In genomic region chr7:596071-596818, GRCh38 we compare ENCODE assay signal across 17 cellular contexts.
A peak's percentile ranks its signal among the peaks of the same experiment; 100 is the strongest.
DNase-seq lines count a peak whose midpoint lies in the region; ATAC-seq and TF ChIP-seq lines count a peak whose summit lies in the region.
"Had no signal": no experiment of that assay in that cellular context is flagged by ENCODE, and none has a peak within 500 bp of the region (broad histone marks: within the 10 kb centered on the region; RNA-seq: fewer than 3 reads in every experiment).

No MANE protein-coding gene starts in this region.

- H3K9me3 ChIP-seq in BLaER1 treated with 17β-estradiol and CSF1 and Interleukin-3, amounts not matched to agents 10 nM and 100 nM (replicated peaks in 1 of 11) = peaks cover 8 to 16% (median 11%) of the 10 kb centered on the region in 11 experiments; a peak in 21 of 22 replicates
- H3K9me3 ChIP-seq in neuronal stem cell (replicated peaks in 1 of 2; ENCODE audit: control insufficient read depth in 2 of 2, insufficient read depth in 1 of 2, low read depth in 1 of 2, low read length in 2 of 2) = no peaks in the 10 kb centered on the region

- no peak overlapping the region for H4K91ac ChIP-seq in neuronal stem cell (ENCODE audit: low read depth, low read length, poor library complexity)

- intact Hi-C loops in dorsolateral prefrontal cortex (cut with DNase I) = loop anchor here in 1 of 2 donors (5.0 kb wide), 1 partner anchor 259 kb away; no protein-coding TSS in a partner anchor

- no peak overlapping the region for H3K4ac ChIP-seq in neuronal stem cell (ENCODE audit: low read length)

- in situ Hi-C loops in ACHN (cut with HindIII; ENCODE audit: low pct_ligation_motif_present, low pct_unique_long_range_greater_than_20kb, low sequenced_read_pairs) = no loop called here

- peaks cover 36% of the 10 kb centered on the region for H3K4me1 Mint-ChIP-seq in activated naive CD4-positive, alpha-beta T cell treated with anti-CD3 and anti-CD28 coated beads, Interleukin-2, amount 50 U/mL, for 24 hours

- H3K14ac ChIP-seq in neuronal stem cell (ENCODE audit: low read length) = peak overlapping the region; percentile 31

- 0 out of 20 replicates have a peak overlapping the region, but pooled peaks of 1 of the 10 experiments have one; percentile 3 for H3K4me3 ChIP-seq in BLaER1 treated with 17β-estradiol and CSF1 and Interleukin-3, amounts not matched to agents 10 nM and 100 nM
- H3K4me3 ChIP-seq in dorsolateral prefrontal cortex = peak overlapping the region in 2 of 59 donors; percentile 0 to 15
- H3K4me3 ChIP-seq in neuronal stem cell (ENCODE audit: low read length in 2 of 2) = no peak overlapping the region

- H3K23ac ChIP-seq in neuronal stem cell (ENCODE audit: low read depth, low read length, poor library complexity) = no peak overlapping the region

- H2BK5ac ChIP-seq in neuronal stem cell (ENCODE audit: low read length) = peak overlapping the region; percentile 19

- ATAC-seq in foreskin keratinocyte = no peak

- peaks cover 1% of the 10 kb centered on the region for H3K79me1 ChIP-seq in neuronal stem cell (ENCODE audit: low read depth, low read length)

- no peak overlapping the region for H2AK5ac ChIP-seq in neuronal stem cell (ENCODE audit: low read depth, low read length)

- no peaks in the 10 kb centered on the region for H3K27me3 Mint-ChIP-seq in activated naive CD4-positive, alpha-beta T cell treated with anti-CD3 and anti-CD28 coated beads, Interleukin-2, amount 50 U/mL, for 24 hours

- H3K36me3 ChIP-seq in BLaER1 treated with 17β-estradiol and CSF1 and Interleukin-3, amounts not matched to agents 10 nM and 100 nM = peaks cover 0 to 10% (median 0%) of the 10 kb centered on the region in 11 experiments; a peak in 5 of 22 replicates
- H3K36me3 ChIP-seq in neuronal stem cell (replicated peaks in 1 of 2; ENCODE audit: control insufficient read depth in 2 of 2, insufficient read depth in 2 of 2, low read length in 2 of 2) = peaks cover 0 to 1% of the 10 kb centered on the region in 2 donors

- H3K9me3 Mint-ChIP-seq in activated naive CD4-positive, alpha-beta T cell treated with anti-CD3 and anti-CD28 coated beads, Interleukin-2, amount 50 U/mL, for 24 hours = no peaks in the 10 kb centered on the region

- H3K4me1 ChIP-seq in BLaER1 treated with 17β-estradiol and CSF1 and Interleukin-3, amounts not matched to agents 10 nM and 100 nM = peaks cover 71 to 100% (median 95%) of the 10 kb centered on the region in 10 experiments
- no peaks in the 10 kb centered on the region for H3K4me1 ChIP-seq in neuronal stem cell (ENCODE audit: control insufficient read depth in 2 of 2, insufficient read depth in 1 of 2, low read depth in 1 of 2, low read length in 2 of 2)
- H3K4me1 ChIP-seq in foreskin keratinocyte = peaks cover 2% of the 10 kb centered on the region

- H3K36me3 Mint-ChIP-seq in activated naive CD4-positive, alpha-beta T cell treated with anti-CD3 and anti-CD28 coated beads, Interleukin-2, amount 50 U/mL, for 24 hours = peaks cover 11% of the 10 kb centered on the region

- peaks cover 0 to 69% (median 23%) of the 10 kb centered on the region in 11 experiments; a peak in 14 of 22 replicates for H3K27me3 ChIP-seq in BLaER1 treated with 17β-estradiol and CSF1 and Interleukin-3, amounts not matched to agents 10 nM and 100 nM
- H3K27me3 ChIP-seq in dorsolateral prefrontal cortex (no peaks in the 10 kb centered on the region), neuronal stem cell (ENCODE audit: control insufficient read depth in 3 of 3, insufficient read depth in 3 of 3, low read depth in 1 of 3, low read length in 3 of 3) (no peaks in the 10 kb centered on the region), foreskin keratinocyte (no peaks in the 10 kb centered on the region)

- H2BK12ac ChIP-seq in neuronal stem cell (ENCODE audit: low read length) = no peak overlapping the region

- H2AFZ ChIP-seq in neuronal stem cell (ENCODE audit: low read length) = no peak overlapping the region

- H3K27ac Mint-ChIP-seq in activated naive CD4-positive, alpha-beta T cell treated with anti-CD3 and anti-CD28 coated beads, Interleukin-2, amount 50 U/mL, for 24 hours = peak overlapping the region; percentile 68

- H3K9ac ChIP-seq in BLaER1 treated with 17β-estradiol and CSF1 and Interleukin-3, amounts not matched to agents 10 nM and 100 nM = peak overlapping the region in 1 of 11 experiments; percentile 18; a peak in 2 of 22 replicates
- H3K9ac ChIP-seq in neuronal stem cell (ENCODE audit: low read depth, low read length, poor library complexity) = no peak overlapping the region

- WGBS in neuronal stem cell (ENCODE audit: extremely low coverage in 2 of 2, insufficient read length in 2 of 2, insufficient replicate concordance in 1 of 2), 2 donors = no CpG with 5 or more reads among the region's 30 CpGs

- H3K4me3 Mint-ChIP-seq in activated naive CD4-positive, alpha-beta T cell treated with anti-CD3 and anti-CD28 coated beads, Interleukin-2, amount 50 U/mL, for 24 hours = no peak overlapping the region

- no peak overlapping the region for H2BK15ac ChIP-seq in neuronal stem cell (ENCODE audit: low read length)

- H3K18ac ChIP-seq in neuronal stem cell (ENCODE audit: low read length) = peak overlapping the region; percentile 54

- peak overlapping the region in 8 of 11 experiments; percentile 1 to 99 (median 86); a peak in 11 of 22 replicates for H3K27ac ChIP-seq in BLaER1 treated with 17β-estradiol and CSF1 and Interleukin-3, amounts not matched to agents 10 nM and 100 nM
- H3K27ac ChIP-seq in dorsolateral prefrontal cortex (peak overlapping the region in 54 of 59 donors; percentile 1 to 88 (median 76)), neuronal stem cell (replicated peaks; ENCODE audit: low read length) (no peak overlapping the region), foreskin keratinocyte (no peak overlapping the region)

- no peak overlapping the region for H4K8ac ChIP-seq in neuronal stem cell (ENCODE audit: low read depth, low read length)

- H3K4me2 ChIP-seq in BLaER1 treated with 17β-estradiol and CSF1 and Interleukin-3, amounts not matched to agents 10 nM and 100 nM = peak overlapping the region in 10 of 11 experiments; percentile 27 to 98 (median 77); a peak in 18 of 22 replicates
- no peak overlapping the region for H3K4me2 ChIP-seq in neuronal stem cell (ENCODE audit: insufficient read depth, low read length, poor library complexity, severe bottlenecking)

- no peak for DNase-seq in activated naive CD4-positive, alpha-beta T cell treated with Interleukin-2 at 50 U/mL for 16 hours
- peak in 1 of 10 donors; percentile 39 for DNase-seq in dorsolateral prefrontal cortex
- DNase-seq in neuronal stem cell (ENCODE audit: low spot score) = no peak
- no peak for DNase-seq in ACHN
- DNase-seq in foreskin keratinocyte = no peak
- DNase-seq in middle frontal gyrus (ENCODE audit: extremely low spot score, low spot score) = no peak
- DNase-seq: 8988T; GDM1; GOT3; KBM-7; MV-4-11; NCI-H1417 treated with DMSO at 0.1 percent for 48 hours; NCI-H1930; NCI-H446; NK-92 treated with Interleukin-12 subunit alpha and Interleukin-12 subunit beta, amount 100 ng/mL, for 24 hours had no signal

- no peak for TF ChIP-seq CTCF in dorsolateral prefrontal cortex (IDR thresholded peaks at IDR 0.05 in 54 of 56, conservative IDR thresholded peaks at IDR 0.05 in 2 of 56; ENCODE audit: low read depth in 1 of 56, partially characterized antibody in 56 of 56)
- no peak for TF ChIP-seq CTCF in foreskin keratinocyte (conservative IDR thresholded peaks at IDR 0.05)

- no peak overlapping the region for H2BK120ac ChIP-seq in neuronal stem cell (ENCODE audit: low read depth, low read length)

- H4K20me1 ChIP-seq in BLaER1 treated with 17β-estradiol and CSF1 and Interleukin-3, amounts not matched to agents 10 nM and 100 nM = peaks cover 0 to 30% (median 0%) of the 10 kb centered on the region in 11 experiments; a peak in 3 of 22 replicates

Comparison
In these comparisons a context has a peak if more than half of its experiments do, and no peak if none do; other contexts are left out.
1. H3K27ac ChIP-seq: peak in BLaER1 treated with 17β-estradiol and CSF1 and Interleukin-3, amounts not matched to agents 10 nM and 100 nM (8 of 11) and dorsolateral prefrontal cortex (54 of 59); none in neuronal stem cell (single experiment) and foreskin keratinocyte (single experiment).